In genomic region chr1:230067871-230068814, GRCh38 we compare ENCODE assay signal across 8 cellular contexts. TPM values are rescaled to one million over a fixed set of nuclear protein-coding genes. Genes with fewer than 3 reads are reported as not detected.
DNase-seq lines count a peak whose midpoint lies in the region; ATAC-seq and TF ChIP-seq lines count a peak whose summit lies in the region.

No MANE protein-coding gene starts in this region.

- H3K36me3 Mint-ChIP-seq in Caco-2 (ENCODE audit: insufficient read depth, unreplicated experiment) (no peaks in the 10 kb centered on the region), memory B cell (no peaks in the 10 kb centered on the region)
- peaks cover 26% of the 10 kb centered on the region for H3K36me3 Mint-ChIP-seq in stimulated activated naive CD8-positive, alpha-beta T cell treated with anti-CD3 and anti-CD28 coated beads, Interleukin-15, Interleukin-2, amounts not matched to agents 100 ng/mL and 50 ng/mL, for 24 hours (ENCODE audit: low read depth)

- no peak for ATAC-seq in memory B cell (ENCODE audit: low read depth)
- no peak for ATAC-seq in HG03469 (IDR thresholded peaks at IDR 0.05; ENCODE audit: unreplicated experiment)

- no TSS peak for BruUV-seq in Caco-2 (replicated peaks; lab: Mats Ljungman, UMichigan)

- H3K36me3 ChIP-seq in Caco-2 (ENCODE audit: control insufficient read depth, insufficient read depth, low read length): no peaks in the 10 kb centered on the region
- no peaks in the 10 kb centered on the region for H3K36me3 ChIP-seq in endocrine pancreas (ENCODE audit: control insufficient read depth, insufficient read depth, low read length)

- intact Hi-C loops in Caco-2 (cut with micrococcal nuclease; ENCODE audit: unreplicated experiment): loop anchor here (2.0 to 5.0 kb wide), 5 partner anchors 37 to 201 kb away; no protein-coding TSS in a partner anchor

- POLR2A ChIA-PET in Caco-2 (lab: Charles Lee): no interaction called here

- peak overlapping the region; percentile 74 for H3K9ac ChIP-seq in endocrine pancreas (ENCODE audit: control insufficient read depth, insufficient read depth, low read length)

- no peak for TF ChIP-seq CTCF in Caco-2 (IDR thresholded peaks at IDR 0.05; ENCODE audit: insufficient read depth in 1 of 2, low read depth in 1 of 2, low read length in 1 of 2, severe bottlenecking in 1 of 2, unreplicated experiment in 1 of 2)

- DNase-seq in Caco-2: peak in 1 of 2 experiments; percentile 56
- DNase-seq in HuH-7 (ENCODE audit: low spot score): peak; percentile 36
- DNase-seq in activated CD4-positive, alpha-beta T cell treated with anti-CD3 and anti-CD28 coated beads, Interleukin-2, amount 50 U/mL, for 48 hours: peak; percentile 37 to 45
- peak; percentile 18 to 39 for DNase-seq in memory B cell (ENCODE audit: low spot score in 2 of 2)
- no peak for DNase-seq in DMS153 treated with DMSO at 0.1 percent for 48 hours (lab: John Stamatoyannopoulos, UW; ENCODE audit: unreplicated experiment)

- H3K9me3 Mint-ChIP-seq in Caco-2 (ENCODE audit: unreplicated experiment): peaks cover 10% of the 10 kb centered on the region
- no peaks in the 10 kb centered on the region for H3K9me3 Mint-ChIP-seq in memory B cell
- no peaks in the 10 kb centered on the region for H3K9me3 Mint-ChIP-seq in stimulated activated naive CD8-positive, alpha-beta T cell treated with anti-CD3 and anti-CD28 coated beads, Interleukin-15, Interleukin-2, amounts not matched to agents 100 ng/mL and 50 ng/mL, for 24 hours

- H3K27me3 ChIP-seq in Caco-2 (replicated peaks; ENCODE audit: control insufficient read depth, insufficient read depth, low read length): no peaks in the 10 kb centered on the region
- no peaks in the 10 kb centered on the region for H3K27me3 ChIP-seq in endocrine pancreas (ENCODE audit: control insufficient read depth, insufficient read depth, low read length)

- peak overlapping the region; percentile 70 for H3K27ac Mint-ChIP-seq in Caco-2 (ENCODE audit: unreplicated experiment)
- H3K27ac Mint-ChIP-seq in memory B cell: peak overlapping the region; percentile 87
- peak overlapping the region; percentile 86 for H3K27ac Mint-ChIP-seq in stimulated activated naive CD8-positive, alpha-beta T cell treated with anti-CD3 and anti-CD28 coated beads, Interleukin-15, Interleukin-2, amounts not matched to agents 100 ng/mL and 50 ng/mL, for 24 hours

- H3K4me3 Mint-ChIP-seq in Caco-2 (ENCODE audit: unreplicated experiment): peak overlapping the region; percentile 93
- peak overlapping the region; percentile 93 for H3K4me3 Mint-ChIP-seq in memory B cell
- H3K4me3 Mint-ChIP-seq in stimulated activated naive CD8-positive, alpha-beta T cell treated with anti-CD3 and anti-CD28 coated beads, Interleukin-15, Interleukin-2, amounts not matched to agents 100 ng/mL and 50 ng/mL, for 24 hours: peak overlapping the region; percentile 87

- no peaks in the 10 kb centered on the region for H3K27me3 Mint-ChIP-seq in Caco-2 (ENCODE audit: insufficient read depth, unreplicated experiment)
- H3K27me3 Mint-ChIP-seq in memory B cell: no peaks in the 10 kb centered on the region
- no peaks in the 10 kb centered on the region for H3K27me3 Mint-ChIP-seq in stimulated activated naive CD8-positive, alpha-beta T cell treated with anti-CD3 and anti-CD28 coated beads, Interleukin-15, Interleukin-2, amounts not matched to agents 100 ng/mL and 50 ng/mL, for 24 hours

- H3K9me3 ChIP-seq in Caco-2 (no peaks in the 10 kb centered on the region), endocrine pancreas (ENCODE audit: control insufficient read depth, low read length) (no peaks in the 10 kb centered on the region)

- peak overlapping the region; percentile 93 for H3K4me3 ChIP-seq in Caco-2 (ENCODE audit: low read depth, low read length)
- peak overlapping the region; percentile 87 for H3K4me3 ChIP-seq in endocrine pancreas (ENCODE audit: control insufficient read depth, insufficient read depth, low read length)

- H3K4me1 ChIP-seq in Caco-2: peaks cover 6% of the 10 kb centered on the region; the same call in 1 of the 2 replicates
- H3K4me1 ChIP-seq in endocrine pancreas (ENCODE audit: control insufficient read depth, insufficient read depth, low read length): peaks cover 4% of the 10 kb centered on the region

- H3K4me1 Mint-ChIP-seq in Caco-2 (ENCODE audit: low read depth, unreplicated experiment): peaks cover 17% of the 10 kb centered on the region
- peaks cover 36% of the 10 kb centered on the region for H3K4me1 Mint-ChIP-seq in memory B cell
- H3K4me1 Mint-ChIP-seq in stimulated activated naive CD8-positive, alpha-beta T cell treated with anti-CD3 and anti-CD28 coated beads, Interleukin-15, Interleukin-2, amounts not matched to agents 100 ng/mL and 50 ng/mL, for 24 hours (ENCODE audit: low read depth): peaks cover 62% of the 10 kb centered on the region

- CTCF ChIA-PET in Caco-2 (lab: Charles Lee): no interaction called here

RNA-seq across cellular contexts. Expression of gene GALNT2, which starts 1.1 kb away (rescaled TPM):
- total RNA-seq in Caco-2 (2022): 54.3 and 62.2 TPM in 2 replicates
